Comparison of ENCODE assay signal across 20 cellular contexts in the genomic region with DNA sequence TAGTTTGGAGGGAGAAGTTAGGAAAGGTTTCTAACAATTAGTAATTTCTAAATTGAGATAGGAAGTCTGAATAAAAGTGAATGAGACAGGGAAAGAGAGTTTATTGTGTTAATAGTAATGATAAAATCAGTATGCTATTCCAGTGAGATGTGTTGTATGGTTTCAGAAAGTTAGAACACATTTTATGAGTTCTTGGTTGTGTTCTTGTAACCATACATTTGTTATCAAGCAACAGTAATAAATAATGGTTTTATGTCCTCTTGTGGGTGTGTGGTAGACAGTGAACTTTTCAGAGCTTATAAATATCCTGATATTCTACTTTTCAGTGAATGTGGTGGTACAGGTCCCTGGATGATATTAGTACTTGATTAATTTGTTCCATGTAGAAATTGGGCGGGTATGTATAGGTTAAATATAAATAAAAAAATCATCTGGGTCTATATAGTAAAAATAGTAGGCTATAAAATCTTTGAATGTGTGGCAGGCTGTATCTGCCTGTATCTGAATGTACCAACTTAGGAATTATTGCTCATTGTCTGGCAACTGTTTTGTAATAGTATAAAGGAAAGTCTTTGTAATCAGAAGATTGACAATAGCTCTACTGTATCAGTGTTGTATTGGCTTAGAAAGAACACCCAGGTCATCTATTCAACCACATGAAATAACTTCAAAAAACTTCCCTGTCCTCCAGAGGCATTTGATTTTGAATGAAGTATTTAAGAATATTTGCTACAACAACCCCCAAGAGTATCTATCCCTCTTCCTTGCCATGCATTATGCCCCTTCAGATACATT. TPM values are rescaled to one million over a fixed set of nuclear protein-coding genes. Genes with fewer than 3 reads are reported as not detected.
DNase-seq lines count a peak whose midpoint lies in the region; ATAC-seq and TF ChIP-seq lines count a peak whose summit lies in the region.
"Had no signal": no experiment of that assay in that cellular context is flagged by ENCODE, and none has a peak within 500 bp of the region (broad histone marks: within the 10 kb centered on the region; RNA-seq: fewer than 3 reads in every experiment).

No MANE protein-coding gene starts in this region.

- H3K9me3 ChIP-seq in cardiac muscle cell (ENCODE audit: low read depth) (no peaks in the 10 kb centered on the region), right cardiac atrium (ENCODE audit: control insufficient read depth, low read length) (no peaks in the 10 kb centered on the region), H9 (ENCODE audit: control insufficient read depth, low read depth, low read length) (no peaks in the 10 kb centered on the region)
- H3K9me3 ChIP-seq: BLaER1 treated with 17β-estradiol and CSF1 and Interleukin-3, amounts not matched to agents 10 nM and 100 nM; Peyer's patch had no signal

- peak overlapping the region in 4 of 6 donors; percentile 39 to 78 (median 62) for H3K27ac Mint-ChIP-seq in naive B cell
- no peak overlapping the region for H3K27ac Mint-ChIP-seq in H9
- H3K27ac Mint-ChIP-seq in effector memory CD8-positive, alpha-beta T cell: no peak overlapping the region
- H3K27ac Mint-ChIP-seq: HFFc6 had no signal

- H3K9ac ChIP-seq in H9 (ENCODE audit: extremely low read depth, insufficient read length, low read length): no peak overlapping the region
- H3K9ac ChIP-seq: BLaER1 treated with 17β-estradiol and CSF1 and Interleukin-3, amounts not matched to agents 10 nM and 100 nM had no signal

- no peak overlapping the region for H3K4ac ChIP-seq in H9 (ENCODE audit: low read depth, low read length)

- no peak overlapping the region for H4K5ac ChIP-seq in H9 (ENCODE audit: insufficient read length, low read depth, low read length)

- H2BK5ac ChIP-seq in H9 (ENCODE audit: insufficient read length, low read length): no peak overlapping the region

- H3K23ac ChIP-seq in H9 (ENCODE audit: insufficient read length, low read depth, low read length): no peak overlapping the region

- H2BK12ac ChIP-seq in H9 (ENCODE audit: insufficient read length, low read depth, low read length): no peak overlapping the region

- no peak overlapping the region for H3K4me2 ChIP-seq in H9 (ENCODE audit: insufficient read depth, insufficient read length, low read length)
- H3K4me2 ChIP-seq: BLaER1 treated with 17β-estradiol and CSF1 and Interleukin-3, amounts not matched to agents 10 nM and 100 nM had no signal

- 95% methylated on average over 1 of the region's 1 CpG for WGBS in right cardiac atrium
- 100% methylated on average over 1 of the region's 1 CpG for WGBS in H9 (ENCODE audit: extremely low coverage, insufficient read length, low lambda C conversion rate)

- no peaks in the 10 kb centered on the region for H3K36me3 ChIP-seq in cardiac muscle cell
- H3K36me3 ChIP-seq: Peyer's patch had no signal

- no peak overlapping the region for H2AFZ ChIP-seq in H9 (ENCODE audit: low read length)

- intact Hi-C loops in right cardiac atrium (cut with DNase I) (loop anchor here (2.0 to 5.0 kb wide), 3 partner anchors 65 to 68 kb away; no protein-coding TSS in a partner anchor), dorsolateral prefrontal cortex (cut with DNase I) (loop anchor here (2.0 to 10.0 kb wide), 5 partner anchors 53 to 325 kb away; partner anchors contain the start of gene UVRAG (in 1 of the 2))

- no peak overlapping the region for H4K91ac ChIP-seq in H9 (ENCODE audit: insufficient read length, low read depth, low read length)

- no peak overlapping the region for H2BK120ac ChIP-seq in H9 (ENCODE audit: low read depth, low read length, poor library complexity, severe bottlenecking)

- H3K18ac ChIP-seq in H9 (ENCODE audit: insufficient read length, low read depth, low read length): no peak overlapping the region

- H3K14ac ChIP-seq in H9 (ENCODE audit: insufficient read depth, low read length): no peak overlapping the region

- TF ChIP-seq CTCF in cardiac muscle cell (IDR thresholded peaks at IDR 0.05; ENCODE audit: low read depth, low read length) (no peak), dorsolateral prefrontal cortex (IDR thresholded peaks at IDR 0.05 in 54 of 56, conservative IDR thresholded peaks at IDR 0.05 in 2 of 56; ENCODE audit: low read depth in 1 of 56, partially characterized antibody in 56 of 56) (no peak), H9 (conservative IDR thresholded peaks at IDR 0.05) (no peak)

- H3K27me3 ChIP-seq in cardiac muscle cell (no peaks in the 10 kb centered on the region), right cardiac atrium (ENCODE audit: control insufficient read depth, insufficient read depth) (no peaks in the 10 kb centered on the region), dorsolateral prefrontal cortex (no peaks in the 10 kb centered on the region), H9 (ENCODE audit: insufficient read depth, low read length) (no peaks in the 10 kb centered on the region)
- H3K27me3 ChIP-seq: BLaER1 treated with 17β-estradiol and CSF1 and Interleukin-3, amounts not matched to agents 10 nM and 100 nM; Peyer's patch had no signal

- no peaks in the 10 kb centered on the region for H3K79me2 ChIP-seq in H9 (ENCODE audit: insufficient read depth, low read length)

- peak overlapping the region; percentile 79 for H3K27ac ChIP-seq in cardiac muscle cell
- H3K27ac ChIP-seq in right cardiac atrium (ENCODE audit: low read length): no peak overlapping the region
- H3K27ac ChIP-seq in dorsolateral prefrontal cortex: peak overlapping the region; percentile 38 to 100 (median 93)
- no peak overlapping the region for H3K27ac ChIP-seq in H9 (ENCODE audit: insufficient read length, low read depth, low read length)
- H3K27ac ChIP-seq: BLaER1 treated with 17β-estradiol and CSF1 and Interleukin-3, amounts not matched to agents 10 nM and 100 nM; Peyer's patch had no signal

- H2BK20ac ChIP-seq in H9 (ENCODE audit: low read depth, low read length, poor library complexity, severe bottlenecking): no peak overlapping the region

- no peak overlapping the region for H2BK15ac ChIP-seq in H9 (ENCODE audit: low read depth, low read length)

- H3K9me3 Mint-ChIP-seq in naive B cell (no peaks in the 10 kb centered on the region), H9 (no peaks in the 10 kb centered on the region)
- no peaks in the 10 kb centered on the region for H3K9me3 Mint-ChIP-seq in effector memory CD8-positive, alpha-beta T cell
- H3K9me3 Mint-ChIP-seq: HFFc6 had no signal

- H4K20me1 ChIP-seq in H9 (ENCODE audit: control insufficient read depth, insufficient read depth, insufficient read length): no peaks in the 10 kb centered on the region

- H3K4me1 ChIP-seq in cardiac muscle cell (ENCODE audit: low read depth): peaks cover 36% of the 10 kb centered on the region
- H3K4me1 ChIP-seq in right cardiac atrium (ENCODE audit: control insufficient read depth, insufficient read depth, low read length): peaks cover 1% of the 10 kb centered on the region
- H3K4me1 ChIP-seq in H9 (ENCODE audit: insufficient read depth, low read length): no peaks in the 10 kb centered on the region

- H3K79me1 ChIP-seq in H9 (ENCODE audit: insufficient read depth, low read depth, low read length, poor library complexity, severe bottlenecking): no peaks in the 10 kb centered on the region

- H4K8ac ChIP-seq in H9 (replicated peaks; ENCODE audit: insufficient read length, low read depth, low read length): no peak overlapping the region

- no peaks in the 10 kb centered on the region for H3K27me3 Mint-ChIP-seq in naive B cell
- H3K27me3 Mint-ChIP-seq in H9 (ENCODE audit: low read depth): no peaks in the 10 kb centered on the region
- H3K27me3 Mint-ChIP-seq in effector memory CD8-positive, alpha-beta T cell: no peaks in the 10 kb centered on the region

- no peak overlapping the region for H3K4me3 Mint-ChIP-seq in naive B cell
- H3K4me3 Mint-ChIP-seq in H9: no peak overlapping the region
- no peak overlapping the region for H3K4me3 Mint-ChIP-seq in effector memory CD8-positive, alpha-beta T cell
- H3K4me3 Mint-ChIP-seq: HFFc6 had no signal

- H3K36me3 Mint-ChIP-seq in naive B cell: no peaks in the 10 kb centered on the region
- H3K36me3 Mint-ChIP-seq in H9 (ENCODE audit: insufficient read depth in 1 of 3, low read depth in 3 of 3): no peaks in the 10 kb centered on the region; a peak in 1 of 7 replicates
- no peaks in the 10 kb centered on the region for H3K36me3 Mint-ChIP-seq in effector memory CD8-positive, alpha-beta T cell (ENCODE audit: insufficient read depth)

- ATAC-seq in right cardiac atrium (no peak), naive B cell (ENCODE audit: low read depth in 2 of 2) (no peak), GM18867 (IDR thresholded peaks at IDR 0.05; ENCODE audit: unreplicated experiment) (no peak)
- ATAC-seq in effector memory CD8-positive, alpha-beta T cell (replicated peaks): no peak
- ATAC-seq: HepG2, Right ventricle myocardium inferior had no signal

- no peak overlapping the region for H3K4me3 ChIP-seq in cardiac muscle cell
- H3K4me3 ChIP-seq in right cardiac atrium (ENCODE audit: low read length): no peak overlapping the region
- H3K4me3 ChIP-seq in dorsolateral prefrontal cortex: peak overlapping the region in 2 of 59 donors; percentile 7 to 11
- H3K4me3 ChIP-seq: BLaER1 treated with 17β-estradiol and CSF1 and Interleukin-3, amounts not matched to agents 10 nM and 100 nM; Peyer's patch had no signal

- H3T11ph ChIP-seq in H9 (ENCODE audit: low read length): no peak overlapping the region

- DNase-seq in cardiac muscle cell (ENCODE audit: low read depth in 1 of 2, low spot score in 1 of 2) (no peak), right cardiac atrium (no peak), dorsolateral prefrontal cortex (no peak), naive B cell (no peak), H9 (no peak), kidney glomerular epithelial cell (lab: John Stamatoyannopoulos, UW) (no peak)
- no peak for DNase-seq in effector memory CD8-positive, alpha-beta T cell
- DNase-seq: 8988T, HFFc6, KG1, NCI-H1105 treated with DMSO at 0.1 percent for 48 hours, NCI-H1694 treated with DMSO at 0.1 percent for 48 hours, NCI-H2107, NCI-H2227 treated with DMSO at 0.1 percent for 48 hours, NCI-H524 treated with DMSO at 0.1 percent for 48 hours, Peyer's patch had no signal

- no peak overlapping the region for H3K56ac ChIP-seq in H9 (ENCODE audit: insufficient read length, low read depth, low read length)

- H3K23me2 ChIP-seq in H9 (ENCODE audit: insufficient read length, low read depth, low read length, poor library complexity, severe bottlenecking): no peaks in the 10 kb centered on the region

- H3K4me1 Mint-ChIP-seq in naive B cell (peaks cover 45 to 78% (median 58%) of the 10 kb centered on the region in 3 donors), H9 (peaks cover 9 to 12% of the 10 kb centered on the region in 2 experiments)
- H3K4me1 Mint-ChIP-seq in effector memory CD8-positive, alpha-beta T cell (ENCODE audit: low read depth in 2 of 2): peaks cover 10 to 21% of the 10 kb centered on the region in 2 donors

- no peak overlapping the region for H2AK5ac ChIP-seq in H9 (ENCODE audit: insufficient read length, low read length)

RNA-seq across cellular contexts. Expression of gene UVRAG, which starts 54.8 kb away (rescaled TPM):
- total RNA-seq in cardiac muscle cell (22.4 and 34.0 TPM in 2 replicates), right cardiac atrium (10 to 100 TPM; 12.6 to 18.5 (median 14.0) TPM), dorsolateral prefrontal cortex (10 to 100 TPM; 29.8 to 76.8 (median 44.7) TPM), H9 (2021) (15.0 and 18.5 TPM in 2 replicates)
- polyA plus RNA-seq in cardiac muscle cell (21.6 and 33.3 TPM in 2 replicates), right cardiac atrium (5.5 TPM), naive B cell (ENCODE audit: low read depth in 6 of 6) (10 to 100 TPM; 39.6 to 94.0 (median 70.8) TPM)

Comparison
In these comparisons a context has a peak if more than half of its experiments do, and no peak if none do; other contexts are left out.
1. H3K27ac ChIP-seq: peak in cardiac muscle cell (single experiment) and dorsolateral prefrontal cortex (59 of 59); none in right cardiac atrium (single experiment) and H9 (single experiment).
2. H3K27ac Mint-ChIP-seq: peak in naive B cell (4 of 6); none in H9 (0 of 3) and effector memory CD8-positive, alpha-beta T cell (0 of 2).